25 cellular contexts compared by ENCODE assay signal in genomic region chr10:60903096-60903495, GRCh38. TPM values are rescaled to one million over a fixed set of nuclear protein-coding genes. Genes with fewer than 3 reads are reported as not detected.
"Had no signal": no experiment of that assay in that cellular context is flagged by ENCODE, and none has a peak within 500 bp of the region (broad histone marks: within the 10 kb centered on the region; RNA-seq: fewer than 3 reads in every experiment).

No MANE protein-coding gene starts in this region.

- H3K27me3 ChIP-seq: dorsolateral prefrontal cortex, left lung, neutrophil, pancreas, spleen, tibial nerve, upper lobe of right lung, uterus had no signal

- H3K27me3 Mint-ChIP-seq: stimulated activated memory B cell treated with anti-CD40 and anti-IgM and Interleukin-4, amounts not matched to agents 10 μg/mL and 1 μg/mL and 100 μg/mL, for 72 hours had no signal

- H3K9me3 ChIP-seq: lower lobe of right lung, neutrophil, pancreas, thoracic aorta, upper lobe of right lung, uterus had no signal

- DNase-seq: caudate nucleus; cerebellar nuclear complex; dorsolateral prefrontal cortex; effector CD4-positive, alpha-beta T cell; head of caudate nucleus; hippocampal formation; immature natural killer cell; islet precursor cell; left lung; lower lobe of right lung; naive thymus-derived CD8-positive, alpha-beta T cell; pancreas; spleen; stimulated activated CD4-positive, alpha-beta T cell treated with anti-CD3 and anti-CD28 coated beads, Interleukin-4, amount 100 ng/mL, for 4 hours; stimulated activated naive CD8-positive, alpha-beta T cell treated with anti-CD3 and anti-CD28 coated beads, Interleukin-15, Interleukin-2, amounts not matched to agents 100 U/mL and 50 U/mL, for 24 hours; substantia nigra; upper lobe of right lung; uterus had no signal

- H3K36me3 Mint-ChIP-seq: immature natural killer cell; stimulated activated memory B cell treated with anti-CD40 and anti-IgM and Interleukin-4, amounts not matched to agents 10 μg/mL and 1 μg/mL and 100 μg/mL, for 72 hours had no signal

- ATAC-seq: left lung; lower lobe of right lung; naive thymus-derived CD8-positive, alpha-beta T cell; pancreas; stimulated activated memory B cell treated with anti-CD40 and anti-IgM and Interleukin-4, amounts not matched to agents 10 μg/mL and 1 μg/mL and 100 μg/mL, for 72 hours; stimulated activated naive CD8-positive, alpha-beta T cell treated with anti-CD3 and anti-CD28 coated beads, Interleukin-15, Interleukin-2, amounts not matched to agents 100 U/mL and 50 U/mL, for 24 hours; upper lobe of right lung had no signal

- H3K27ac Mint-ChIP-seq: immature natural killer cell; naive thymus-derived CD8-positive, alpha-beta T cell; stimulated activated memory B cell treated with anti-CD40 and anti-IgM and Interleukin-4, amounts not matched to agents 10 μg/mL and 1 μg/mL and 100 μg/mL, for 72 hours had no signal

- H3K27ac ChIP-seq: left lung, lower lobe of right lung, neutrophil, pancreas, skin epidermis, thoracic aorta, tibial nerve, upper lobe of right lung, uterus had no signal

- H3K4me3 Mint-ChIP-seq: immature natural killer cell; naive thymus-derived CD8-positive, alpha-beta T cell; neural crest cell; stimulated activated memory B cell treated with anti-CD40 and anti-IgM and Interleukin-4, amounts not matched to agents 10 μg/mL and 1 μg/mL and 100 μg/mL, for 72 hours had no signal

- FAIRE-seq: frontal cortex, pancreas had no signal

- H3K4me3 ChIP-seq: dorsolateral prefrontal cortex, left lung, lower lobe of right lung, pancreas, skin epidermis, spleen, thoracic aorta, tibial nerve, upper lobe of right lung, uterus had no signal

- H3K4me1 ChIP-seq: uterus had no signal

- H3K9me3 Mint-ChIP-seq: stimulated activated memory B cell treated with anti-CD40 and anti-IgM and Interleukin-4, amounts not matched to agents 10 μg/mL and 1 μg/mL and 100 μg/mL, for 72 hours had no signal

- H3K4me1 Mint-ChIP-seq: immature natural killer cell; naive thymus-derived CD8-positive, alpha-beta T cell; stimulated activated memory B cell treated with anti-CD40 and anti-IgM and Interleukin-4, amounts not matched to agents 10 μg/mL and 1 μg/mL and 100 μg/mL, for 72 hours had no signal

- H3K36me3 ChIP-seq: left lung, lower lobe of right lung, neutrophil, pancreas, thoracic aorta, upper lobe of right lung, uterus had no signal

RNA-seq across cellular contexts. Expression of gene RHOBTB1, which starts 40.9 kb away (rescaled TPM):
- polyA plus RNA-seq: naive thymus-derived CD8-positive, alpha-beta T cell had no signal
